12 cellular contexts compared by ENCODE assay signal in genomic region chr10:12717981-12718707, GRCh38.
DNase-seq lines count a peak whose midpoint lies in the region; TF ChIP-seq lines count a peak whose summit lies in the region.
"Had no signal": no experiment of that assay in that cellular context is flagged by ENCODE, and none has a peak within 500 bp of the region (broad histone marks: within the 10 kb centered on the region; RNA-seq: fewer than 3 reads in every experiment).

No MANE protein-coding gene starts in this region.

- POLR2A ChIA-PET in GM10248 (lab: Yijun Ruan, JAX), result no interaction called here

- TF ChIP-seq CTCF in HFFc6 (IDR thresholded peaks at IDR 0.05) (peak; percentile 36), VCaP (conservative IDR thresholded peaks at IDR 0.05) (peak; percentile 40; the same call in 1 of the 2 replicates), esophagus squamous epithelium (IDR thresholded peaks at IDR 0.05) (peak in 4 of 6 experiments; percentile 28 to 50 (median 41)), osteocyte (IDR thresholded peaks at IDR 0.05) (peak; percentile 56), GM10248 (IDR thresholded peaks at IDR 0.05; ENCODE audit: control extremely low read depth, extremely low read depth, low read depth, missing control alignments) (no peak)

- peaks cover 19 to 42% (median 27%) of the 10 kb centered on the region in 3 donors for H3K4me1 ChIP-seq in esophagus squamous epithelium

- H3K9me3 Mint-ChIP-seq in HFFc6 (no peaks in the 10 kb centered on the region), osteocyte (ENCODE audit: unreplicated experiment) (no peaks in the 10 kb centered on the region)
- H3K9me3 Mint-ChIP-seq: central memory CD8-positive, alpha-beta T cell had no signal

- intact Hi-C loops in esophagus squamous epithelium (cut with DNase I), result loop anchor here (10.0 kb wide), 2 partner anchors 187 to 347 kb away; no protein-coding TSS in a partner anchor

- peaks cover 25% of the 10 kb centered on the region for H3K4me1 Mint-ChIP-seq in HFFc6 (ENCODE audit: low read depth)
- peaks cover 15% of the 10 kb centered on the region for H3K4me1 Mint-ChIP-seq in osteocyte (ENCODE audit: unreplicated experiment)
- H3K4me1 Mint-ChIP-seq: central memory CD8-positive, alpha-beta T cell had no signal

- H3K36me3 Mint-ChIP-seq in HFFc6 (ENCODE audit: low read depth), result no peaks in the 10 kb centered on the region
- no peaks in the 10 kb centered on the region for H3K36me3 Mint-ChIP-seq in osteocyte (ENCODE audit: unreplicated experiment)

- H3K27ac Mint-ChIP-seq in HFFc6, result no peak overlapping the region
- no peak overlapping the region for H3K27ac Mint-ChIP-seq in osteocyte (ENCODE audit: unreplicated experiment)

- DNase-seq in HFFc6 (no peak), esophagus squamous epithelium (lab: John Stamatoyannopoulos, UW) (no peak), osteocyte (ENCODE audit: extremely low spot score, unreplicated experiment) (no peak), GM10248 (ENCODE audit: extremely low spot score) (no peak), NAMALWA (ENCODE audit: low spot score) (no peak)
- DNase-seq in stimulated activated naive CD4-positive, alpha-beta T cell treated with Interleukin-2 at 50 U/mL for 16 hours (lab: John Stamatoyannopoulos, UW), result no peak
- DNase-seq: mucosa of descending colon, NCI-H187 treated with DMSO at 0.1 percent for 48 hours, OCI-M1 had no signal

- no peaks in the 10 kb centered on the region for H3K36me3 ChIP-seq in esophagus squamous epithelium

- CTCF ChIA-PET in GM10248 (lab: Yijun Ruan, JAX), result interaction anchor here (0.8 kb wide), 1 partner anchor 454 kb away, joined by 3 read pairs; no protein-coding TSS in a partner anchor

- WGBS in esophagus squamous epithelium, 2 donors, result 40 to 43% methylated on average over 12 of the region's 12 CpGs

- H3K4me3 Mint-ChIP-seq in HFFc6 (no peak overlapping the region), osteocyte (ENCODE audit: unreplicated experiment) (no peak overlapping the region)
- H3K4me3 Mint-ChIP-seq: central memory CD8-positive, alpha-beta T cell had no signal

- peak overlapping the region in 1 of 4 donors; percentile 14 for H3K4me3 ChIP-seq in esophagus squamous epithelium
- H3K4me3 ChIP-seq: mucosa of descending colon, skin epidermis had no signal

- H3K9me3 ChIP-seq in esophagus squamous epithelium, result no peaks in the 10 kb centered on the region
- H3K9me3 ChIP-seq: mucosa of descending colon had no signal

- H3K27ac ChIP-seq in VCaP (no peak overlapping the region), esophagus squamous epithelium (peak overlapping the region; percentile 43 to 76 (median 60))

- H3K27me3 ChIP-seq in esophagus squamous epithelium, result no peaks in the 10 kb centered on the region

- TF ChIP-seq POLR2A in esophagus squamous epithelium (IDR thresholded peaks at IDR 0.05), result no peak

- H3K27me3 Mint-ChIP-seq in HFFc6 (ENCODE audit: insufficient read depth) (peaks cover 7% of the 10 kb centered on the region), osteocyte (ENCODE audit: unreplicated experiment) (no peaks in the 10 kb centered on the region)
- H3K27me3 Mint-ChIP-seq: central memory CD8-positive, alpha-beta T cell had no signal
